Comparison of ENCODE assay signal across 24 cellular contexts in genomic region chr14:101600336-101600890, GRCh38. TPM values are rescaled to one million over a fixed set of nuclear protein-coding genes. Genes with fewer than 3 reads are reported as not detected.
DNase-seq lines count a peak whose midpoint lies in the region; ATAC-seq and TF ChIP-seq lines count a peak whose summit lies in the region.
"Had no signal": no experiment of that assay in that cellular context is flagged by ENCODE, and none has a peak within 500 bp of the region (broad histone marks: within the 10 kb centered on the region; RNA-seq: fewer than 3 reads in every experiment).

No MANE protein-coding gene starts in this region.

- no peak overlapping the region for H3K27ac Mint-ChIP-seq in activated CD8-positive, alpha-beta T cell treated with anti-CD3 and anti-CD28 coated beads, Interleukin-2, amount 10 ng/mL, durations not matched to agents 7 days and 5 days
- H3K27ac Mint-ChIP-seq in activated CD8-positive, alpha-beta T cell treated with anti-CD3 and anti-CD28 coated beads for 36 hours: no peak overlapping the region
- H3K27ac Mint-ChIP-seq: CD8-positive, alpha-beta T cell; GM23338 had no signal

- POLR2A ChIA-PET in activated CD8-positive, alpha-beta T cell treated with anti-CD3 and anti-CD28 coated beads, Interleukin-2, amount 10 ng/mL, durations not matched to agents 7 days and 5 days (lab: Charles Lee): interaction anchor here (0.6 kb wide), 1 partner anchor 209 kb away, joined by 3 read pairs; no protein-coding TSS in a partner anchor
- POLR2A ChIA-PET in activated CD8-positive, alpha-beta T cell treated with anti-CD3 and anti-CD28 coated beads for 36 hours (lab: Charles Lee): no interaction called here

- H3K4me3 ChIP-seq in right atrium auricular region: no peak overlapping the region
- no peak overlapping the region for H3K4me3 ChIP-seq in esophagus muscularis mucosa
- H3K4me3 ChIP-seq: A549, BLaER1, GM23338 had no signal

- no peak overlapping the region for H3K27ac ChIP-seq in right atrium auricular region
- H3K27ac ChIP-seq in esophagus muscularis mucosa (replicated peaks in 1 of 4): no peak overlapping the region
- H3K27ac ChIP-seq: BLaER1 had no signal

- H3K4me1 Mint-ChIP-seq in activated CD8-positive, alpha-beta T cell treated with anti-CD3 and anti-CD28 coated beads, Interleukin-2, amount 10 ng/mL, durations not matched to agents 7 days and 5 days (ENCODE audit: low read depth): peaks cover 33% of the 10 kb centered on the region
- peaks cover 34% of the 10 kb centered on the region for H3K4me1 Mint-ChIP-seq in activated CD8-positive, alpha-beta T cell treated with anti-CD3 and anti-CD28 coated beads for 36 hours (ENCODE audit: low read depth)
- H3K4me1 Mint-ChIP-seq: GM23338 had no signal

- H3K4me1 ChIP-seq in right atrium auricular region (no peaks in the 10 kb centered on the region), esophagus muscularis mucosa (no peaks in the 10 kb centered on the region)
- H3K4me1 ChIP-seq: A549 had no signal

- TF ChIP-seq POLR2A in esophagus muscularis mucosa (IDR thresholded peaks at IDR 0.05; ENCODE audit: low read depth): no peak

- peaks cover 3% of the 10 kb centered on the region for H3K27me3 Mint-ChIP-seq in activated CD8-positive, alpha-beta T cell treated with anti-CD3 and anti-CD28 coated beads, Interleukin-2, amount 10 ng/mL, durations not matched to agents 7 days and 5 days (ENCODE audit: low read depth)
- H3K27me3 Mint-ChIP-seq in activated CD8-positive, alpha-beta T cell treated with anti-CD3 and anti-CD28 coated beads for 36 hours: peaks cover 3% of the 10 kb centered on the region

- H3K4me3 Mint-ChIP-seq in activated CD8-positive, alpha-beta T cell treated with anti-CD3 and anti-CD28 coated beads, Interleukin-2, amount 10 ng/mL, durations not matched to agents 7 days and 5 days: no peak overlapping the region
- no peak overlapping the region for H3K4me3 Mint-ChIP-seq in activated CD8-positive, alpha-beta T cell treated with anti-CD3 and anti-CD28 coated beads for 36 hours
- H3K4me3 Mint-ChIP-seq: CD8-positive, alpha-beta T cell; GM23338 had no signal

- intact Hi-C loops in activated CD8-positive, alpha-beta T cell treated with anti-CD3 and anti-CD28 coated beads for 36 hours (cut with micrococcal nuclease): no loop called here
- intact Hi-C loops in left cardiac atrium (cut with DNase I) (no loop called here), esophagus muscularis mucosa (cut with DNase I) (no loop called here)

- H3K36me3 ChIP-seq in right atrium auricular region (no peaks in the 10 kb centered on the region), esophagus muscularis mucosa (no peaks in the 10 kb centered on the region)
- H3K36me3 ChIP-seq: BLaER1 had no signal

- peak; percentile 12 for DNase-seq in activated CD8-positive, alpha-beta T cell treated with anti-CD3 and anti-CD28 coated beads, Interleukin-2, amount 10 ng/mL, durations not matched to agents 7 days and 5 days
- no peak for DNase-seq in activated CD8-positive, alpha-beta T cell treated with anti-CD3 and anti-CD28 coated beads for 36 hours
- DNase-seq in right atrium auricular region (ENCODE audit: low spot score) (peak; percentile 28), left cardiac atrium (no peak), esophagus muscularis mucosa (ENCODE audit: extremely low spot score) (peak; percentile 19), ureter (ENCODE audit: low spot score) (peak; percentile 8), SIG-M5 (lab: John Stamatoyannopoulos, UW) (no peak), amniotic stem cell (lab: John Stamatoyannopoulos, UW) (no peak)
- DNase-seq: Calu3, DMS53, MM.1S, NCI-H1092, NCI-H146, NCI-H2029 treated with DMSO at 0.1 percent for 48 hours, NCI-H2171, NCI-H446 treated with DMSO at 0.1 percent for 48 hours, NCI-H69 had no signal

- no peak for TF ChIP-seq EP300 in esophagus muscularis mucosa (IDR thresholded peaks at IDR 0.05)

- peaks cover 25% of the 10 kb centered on the region for H3K36me3 Mint-ChIP-seq in activated CD8-positive, alpha-beta T cell treated with anti-CD3 and anti-CD28 coated beads, Interleukin-2, amount 10 ng/mL, durations not matched to agents 7 days and 5 days (ENCODE audit: low read depth)
- peaks cover 7% of the 10 kb centered on the region for H3K36me3 Mint-ChIP-seq in activated CD8-positive, alpha-beta T cell treated with anti-CD3 and anti-CD28 coated beads for 36 hours (ENCODE audit: low read depth)
- H3K36me3 Mint-ChIP-seq: CD8-positive, alpha-beta T cell had no signal

- CTCF ChIA-PET in activated CD8-positive, alpha-beta T cell treated with anti-CD3 and anti-CD28 coated beads, Interleukin-2, amount 10 ng/mL, durations not matched to agents 7 days and 5 days (lab: Charles Lee): no interaction called here
- CTCF ChIA-PET in activated CD8-positive, alpha-beta T cell treated with anti-CD3 and anti-CD28 coated beads for 36 hours (lab: Charles Lee): no interaction called here

- no peaks in the 10 kb centered on the region for H3K27me3 ChIP-seq in right atrium auricular region
- peaks cover 0 to 30% (median 0%) of the 10 kb centered on the region in 4 donors for H3K27me3 ChIP-seq in esophagus muscularis mucosa
- H3K27me3 ChIP-seq: BLaER1 had no signal

- H3K9me3 Mint-ChIP-seq in activated CD8-positive, alpha-beta T cell treated with anti-CD3 and anti-CD28 coated beads, Interleukin-2, amount 10 ng/mL, durations not matched to agents 7 days and 5 days (ENCODE audit: insufficient read depth): peaks cover 7% of the 10 kb centered on the region
- H3K9me3 Mint-ChIP-seq in activated CD8-positive, alpha-beta T cell treated with anti-CD3 and anti-CD28 coated beads for 36 hours: peaks cover 10% of the 10 kb centered on the region
- H3K9me3 Mint-ChIP-seq: CD8-positive, alpha-beta T cell had no signal

- WGBS in esophagus muscularis mucosa: 86% methylated on average over 2 of the region's 7 CpGs

- ATAC-seq in activated CD8-positive, alpha-beta T cell treated with anti-CD3 and anti-CD28 coated beads, Interleukin-2, amount 10 ng/mL, durations not matched to agents 7 days and 5 days: no peak
- ATAC-seq in activated CD8-positive, alpha-beta T cell treated with anti-CD3 and anti-CD28 coated beads for 36 hours: no peak
- no peak for ATAC-seq in left cardiac atrium
- ATAC-seq: A549; CD8-positive, alpha-beta T cell; GM23338; HCT116; Panc1 had no signal

- no peak for TF ChIP-seq CTCF in activated CD8-positive, alpha-beta T cell treated with anti-CD3 and anti-CD28 coated beads for 36 hours (IDR thresholded peaks at IDR 0.05)
- no peak for TF ChIP-seq CTCF in right atrium auricular region (IDR thresholded peaks at IDR 0.05)
- no peak for TF ChIP-seq CTCF in esophagus muscularis mucosa (IDR thresholded peaks at IDR 0.05)

- H3K9me3 ChIP-seq in right atrium auricular region (no peaks in the 10 kb centered on the region), esophagus muscularis mucosa (peaks cover 0 to 10% (median 0%) of the 10 kb centered on the region in 4 donors)
- H3K9me3 ChIP-seq: A549 had no signal

RNA-seq across cellular contexts. Expression of gene DIO3, which starts 39.1 kb away (rescaled TPM):
- total RNA-seq in activated CD8-positive, alpha-beta T cell treated with anti-CD3 and anti-CD28 coated beads, Interleukin-2, amount 10 ng/mL, durations not matched to agents 7 days and 5 days: not detected
- not detected for total RNA-seq in activated CD8-positive, alpha-beta T cell treated with anti-CD3 and anti-CD28 coated beads for 36 hours
- total RNA-seq in right atrium auricular region: under 1 TPM in 1 of 2 donors, not detected in 1; 0.55 TPM
- 1 to 10 TPM in 1 of 2 donors, under 1 TPM in 1; 0.37 to 1.1 TPM for total RNA-seq in left cardiac atrium
- 1 to 10 TPM in 3 of 4 donors, under 1 TPM in 1; 0.99 to 1.7 (median 1.2) TPM for total RNA-seq in esophagus muscularis mucosa
- 0.47 TPM for total RNA-seq in ureter
- total RNA-seq: CD8-positive, alpha-beta T cell; LHCN-M2 had no signal

Comparison
In these comparisons a context has a peak if more than half of its experiments do, and no peak if none do; other contexts are left out.
1. DNase-seq: peak in activated CD8-positive, alpha-beta T cell treated with anti-CD3 and anti-CD28 coated beads, Interleukin-2, amount 10 ng/mL, durations not matched to agents 7 days and 5 days (single experiment), right atrium auricular region (single experiment), esophagus muscularis mucosa (single experiment) and ureter (single experiment); none in activated CD8-positive, alpha-beta T cell treated with anti-CD3 and anti-CD28 coated beads for 36 hours (single experiment), left cardiac atrium (single experiment), SIG-M5 (single experiment) and amniotic stem cell (single experiment).